18 cellular contexts compared by ENCODE assay signal in genomic region chr11:76279651-76280050, GRCh38.
"Had no signal": no experiment of that assay in that cellular context is flagged by ENCODE, and none has a peak within 500 bp of the region (broad histone marks: within the 10 kb centered on the region; RNA-seq: fewer than 3 reads in every experiment).

No MANE protein-coding gene starts in this region.

- H3K27me3 ChIP-seq: breast epithelium, neutrophil, right atrium auricular region, tibial artery had no signal

- H3K36me3 Mint-ChIP-seq: activated naive CD8-positive, alpha-beta T cell treated with anti-CD3 and anti-CD28 coated beads for 36 hours; naive B cell; stimulated activated memory B cell treated with anti-CD40 and anti-IgM and Interleukin-4, amounts not matched to agents 10 μg/mL and 1 μg/mL and 100 μg/mL, for 72 hours had no signal

- H3K4me3 ChIP-seq: breast epithelium, right atrium auricular region, skin epidermis, tibial artery had no signal

- H3K4me3 Mint-ChIP-seq: activated CD4-positive, alpha-beta memory T cell treated with anti-CD3 and anti-CD28 coated beads, Interleukin-2, amount 10 ng/mL, durations not matched to agents 7 days and 5 days; activated CD4-positive, alpha-beta T cell treated with anti-CD3 and anti-CD28 coated beads for 36 hours; activated naive CD8-positive, alpha-beta T cell treated with anti-CD3 and anti-CD28 coated beads for 36 hours; naive B cell; stimulated activated memory B cell treated with anti-CD40 and anti-IgM and Interleukin-4, amounts not matched to agents 10 μg/mL and 1 μg/mL and 100 μg/mL, for 72 hours had no signal

- H3K36me3 ChIP-seq: breast epithelium, neutrophil, right atrium auricular region, tibial artery had no signal

- H3K9me3 ChIP-seq: neutrophil, tibial artery had no signal

- H3K27me3 Mint-ChIP-seq: activated CD4-positive, alpha-beta memory T cell treated with anti-CD3 and anti-CD28 coated beads, Interleukin-2, amount 10 ng/mL, durations not matched to agents 7 days and 5 days; activated CD4-positive, alpha-beta T cell treated with anti-CD3 and anti-CD28 coated beads for 36 hours; activated naive CD8-positive, alpha-beta T cell treated with anti-CD3 and anti-CD28 coated beads for 36 hours had no signal

- H3K27ac ChIP-seq: breast epithelium, neutrophil, right atrium auricular region, skin epidermis, tibial artery, VCaP had no signal

- ATAC-seq: activated CD4-positive, alpha-beta T cell treated with anti-CD3 and anti-CD28 coated beads for 36 hours; esophagus mucosa; left colon; stimulated activated memory B cell treated with anti-CD40 and anti-IgM and Interleukin-4, amounts not matched to agents 10 μg/mL and 1 μg/mL and 100 μg/mL, for 72 hours had no signal

- DNase-seq: activated CD4-positive, alpha-beta memory T cell treated with anti-CD3 and anti-CD28 coated beads, Interleukin-2, amount 10 ng/mL, durations not matched to agents 7 days and 5 days; activated CD4-positive, alpha-beta T cell treated with anti-CD3 and anti-CD28 coated beads for 36 hours; activated gamma-delta T cell treated with Interleukin-2 at 50 U/mL for 16 hours; activated naive CD8-positive, alpha-beta T cell treated with anti-CD3 and anti-CD28 coated beads for 36 hours; activated T-cell treated with anti-CD3 and anti-CD28 coated beads, Interleukin-2, amount 50 U/mL, for 48 hours; aorta; hippocampal formation; left colon; naive B cell; T1000; tibial artery had no signal

- H3K4me1 Mint-ChIP-seq: activated CD4-positive, alpha-beta memory T cell treated with anti-CD3 and anti-CD28 coated beads, Interleukin-2, amount 10 ng/mL, durations not matched to agents 7 days and 5 days; activated CD4-positive, alpha-beta T cell treated with anti-CD3 and anti-CD28 coated beads for 36 hours had no signal

- H3K4me1 ChIP-seq: breast epithelium, right atrium auricular region, tibial artery had no signal

- H3K27ac Mint-ChIP-seq: activated CD4-positive, alpha-beta memory T cell treated with anti-CD3 and anti-CD28 coated beads, Interleukin-2, amount 10 ng/mL, durations not matched to agents 7 days and 5 days; activated CD4-positive, alpha-beta T cell treated with anti-CD3 and anti-CD28 coated beads for 36 hours; activated naive CD8-positive, alpha-beta T cell treated with anti-CD3 and anti-CD28 coated beads for 36 hours; stimulated activated memory B cell treated with anti-CD40 and anti-IgM and Interleukin-4, amounts not matched to agents 10 μg/mL and 1 μg/mL and 100 μg/mL, for 72 hours had no signal
